Comparison of ENCODE assay signal across 30 cellular contexts in the genomic region with DNA sequence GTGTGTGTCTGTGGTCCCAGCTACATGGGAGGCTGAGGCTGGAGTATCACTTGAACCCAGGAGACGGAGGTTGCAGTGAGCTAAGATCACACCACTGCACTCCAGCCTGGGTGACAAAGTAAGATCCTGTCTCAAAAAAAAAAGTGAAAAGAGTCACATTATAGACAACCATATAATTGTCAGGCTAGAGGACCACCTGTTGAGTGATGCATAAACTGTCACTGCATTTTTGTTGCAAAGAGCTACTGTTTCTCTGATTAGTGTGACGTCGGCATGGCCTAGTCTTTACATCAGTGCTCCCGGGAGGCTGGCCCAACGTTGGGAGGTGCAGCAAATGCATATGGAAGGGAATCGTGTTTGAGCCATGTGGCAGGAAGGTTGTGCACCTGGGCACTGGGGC.
"Had no signal": no experiment of that assay in that cellular context is flagged by ENCODE, and none has a peak within 500 bp of the region (broad histone marks: within the 10 kb centered on the region; RNA-seq: fewer than 3 reads in every experiment).

No MANE protein-coding gene starts in this region.

- H3K27ac ChIP-seq: dorsolateral prefrontal cortex, epithelial cell of prostate, gastrocnemius medialis, heart left ventricle, hepatocyte, prostate gland, right atrium auricular region, suprapubic skin, transverse colon, upper lobe of right lung, uterus had no signal

- H3K4me3 ChIP-seq: dorsolateral prefrontal cortex, gastrocnemius medialis, heart left ventricle, hepatocyte, mucosa of descending colon, prostate gland, right atrium auricular region, smooth muscle cell, suprapubic skin, transverse colon, upper lobe of right lung, uterus had no signal

- H3K36me3 ChIP-seq: prostate gland, uterus had no signal

- H3K9me3 ChIP-seq: gastrocnemius medialis, heart left ventricle, mucosa of descending colon, prostate gland, right atrium auricular region, suprapubic skin, transverse colon, upper lobe of right lung, uterus had no signal

- H3K27me3 ChIP-seq: dorsolateral prefrontal cortex, gastrocnemius medialis, heart left ventricle, hepatocyte, right atrium auricular region, suprapubic skin, transverse colon, upper lobe of right lung, uterus had no signal

- H2AFZ ChIP-seq: hepatocyte had no signal

- ATAC-seq: esophagus mucosa; gastrocnemius medialis; heart left ventricle; left lobe of liver; mucosa of descending colon; natural killer cell treated with Interleukin-12 subunit alpha and Interleukin-12 subunit beta and Interleukin-15 and Interleukin-18, amount 100 ng/mL, for 72 hours; sciatic nerve; stimulated activated naive CD8-positive, alpha-beta T cell treated with anti-CD3 and anti-CD28 coated beads, Interleukin-15, amount 100 ng/mL, for 72 hours; upper lobe of right lung had no signal

- H3K27ac Mint-ChIP-seq: mesothelial cell of epicardium; stimulated activated naive CD8-positive, alpha-beta T cell treated with anti-CD3 and anti-CD28 coated beads, Interleukin-15, amount 100 ng/mL, for 72 hours had no signal

- H3K4me1 ChIP-seq: gastrocnemius medialis, prostate gland, upper lobe of right lung, uterus had no signal

- H3K27me3 Mint-ChIP-seq: naive B cell; natural killer cell treated with Interleukin-12 subunit alpha and Interleukin-12 subunit beta and Interleukin-15 and Interleukin-18, amount 100 ng/mL, for 72 hours; stimulated activated naive CD8-positive, alpha-beta T cell treated with anti-CD3 and anti-CD28 coated beads, Interleukin-15, amount 100 ng/mL, for 72 hours had no signal

- H3K4me2 ChIP-seq: hepatocyte, smooth muscle cell had no signal

- DNase-seq: dorsolateral prefrontal cortex; effector CD4-positive, alpha-beta T cell; foreskin fibroblast; gastrocnemius medialis; heart left ventricle; kidney; mesenchymal stem cell; mucosa of descending colon; naive B cell; nucleus accumbens; stimulated activated CD4-positive, alpha-beta T cell treated with anti-CD3 and anti-CD28 coated beads, Interleukin-12 subunit alpha, Interleukin-12 subunit beta, amount 100 ng/mL, for 4 hours; stimulated activated CD4-positive, alpha-beta T cell treated with anti-CD3 and anti-CD28 coated beads, Interleukin-1b, Interleukin-23, amount 100 ng/mL, for 48 hours; stimulated activated CD4-positive, alpha-beta T cell treated with anti-CD3 and anti-CD28 coated beads, Interleukin-4, amount 100 ng/mL, for 1 hour; stimulated activated naive CD4-positive, alpha-beta T cell; stimulated activated naive CD8-positive, alpha-beta T cell treated with anti-CD3 and anti-CD28 coated beads, Interleukin-15, amount 100 ng/mL, for 72 hours; transverse colon; upper lobe of right lung; uterus had no signal

- H3K9me3 Mint-ChIP-seq: naive B cell; natural killer cell treated with Interleukin-12 subunit alpha and Interleukin-12 subunit beta and Interleukin-15 and Interleukin-18, amount 100 ng/mL, for 72 hours; neural crest cell; stimulated activated naive CD8-positive, alpha-beta T cell treated with anti-CD3 and anti-CD28 coated beads, Interleukin-15, amount 100 ng/mL, for 72 hours had no signal

- H3K4me3 Mint-ChIP-seq: mesothelial cell of epicardium; naive B cell; natural killer cell treated with Interleukin-12 subunit alpha and Interleukin-12 subunit beta and Interleukin-15 and Interleukin-18, amount 100 ng/mL, for 72 hours; neural crest cell; stimulated activated naive CD8-positive, alpha-beta T cell treated with anti-CD3 and anti-CD28 coated beads, Interleukin-15, amount 100 ng/mL, for 72 hours had no signal
